8 cellular contexts compared by ENCODE assay signal in genomic region chr12:130916251-130916911, GRCh38. TPM values are rescaled to one million over a fixed set of nuclear protein-coding genes. Genes with fewer than 3 reads are reported as not detected.
DNase-seq lines count a peak whose midpoint lies in the region; TF ChIP-seq lines count a peak whose summit lies in the region.

No MANE protein-coding gene starts in this region.

- H3K27me3 ChIP-seq in spleen (replicated peaks in 1 of 7) = peaks cover 0 to 44% (median 8%) of the 10 kb centered on the region in 7 donors
- peaks cover 9% of the 10 kb centered on the region for H3K27me3 ChIP-seq in effector memory CD4-positive, alpha-beta T cell (replicated peaks; ENCODE audit: control insufficient read depth, insufficient read depth, low read length, poor library complexity, severe bottlenecking)

- TF ChIP-seq POLR2A in spleen (IDR thresholded peaks at IDR 0.05) = no peak

- POLR2A ChIA-PET in HEK293 (lab: Yijun Ruan, JAX) = no interaction called here

- H3K9me3 ChIP-seq in HEK293 (ENCODE audit: control insufficient read depth, insufficient read depth, low read depth, low read length) (no peaks in the 10 kb centered on the region), spleen (peaks cover 0 to 13% (median 10%) of the 10 kb centered on the region in 8 donors)
- peaks cover 4% of the 10 kb centered on the region for H3K9me3 ChIP-seq in effector memory CD4-positive, alpha-beta T cell (ENCODE audit: control insufficient read depth, low read length)

- CTCF ChIA-PET in HEK293 (lab: Yijun Ruan, JAX) = interaction anchor here (0.6 to 3.6 kb wide), 17 partner anchors 8 to 918 kb away, joined by 3 to 29 read pairs (median 4); no protein-coding TSS in a partner anchor

- no peak overlapping the region for H3K27ac ChIP-seq in HEK293 (ENCODE audit: extremely low read depth, low read depth, low read length)
- no peak overlapping the region for H3K27ac ChIP-seq in spleen
- no peak overlapping the region for H3K27ac ChIP-seq in effector memory CD4-positive, alpha-beta T cell (ENCODE audit: insufficient read depth, low read length, poor library complexity, severe bottlenecking)

- intact Hi-C loops in spleen (cut with DNase I; ENCODE audit: low total_unique reads) = loop anchor here (5.0 kb wide), 1 partner anchor 216 kb away; no protein-coding TSS in a partner anchor

- H3K4me1 ChIP-seq in HEK293 (ENCODE audit: control insufficient read depth, insufficient read depth, low read length) (no peaks in the 10 kb centered on the region), spleen (peaks cover 0 to 8% (median 0%) of the 10 kb centered on the region in 6 donors)
- H3K4me1 ChIP-seq in effector memory CD4-positive, alpha-beta T cell (ENCODE audit: control insufficient read depth, insufficient read depth, low read length, poor library complexity, severe bottlenecking) = no peaks in the 10 kb centered on the region

- peak overlapping the region; percentile 16; the same call in 1 of the 2 replicates for H3K4me3 ChIP-seq in HEK293 (ENCODE audit: low read depth, low read length)
- H3K4me3 ChIP-seq in spleen = peak overlapping the region in 1 of 8 donors; percentile 19
- H3K4me3 ChIP-seq in effector memory CD4-positive, alpha-beta T cell (ENCODE audit: insufficient read depth, low read depth, low read length, poor library complexity, severe bottlenecking) = no peak overlapping the region

- H3K36me3 ChIP-seq in HEK293 (ENCODE audit: control insufficient read depth in 2 of 2, insufficient read depth in 1 of 2, low read length in 2 of 2) = no peaks in the 10 kb centered on the region
- H3K36me3 ChIP-seq in spleen = no peaks in the 10 kb centered on the region
- no peaks in the 10 kb centered on the region for H3K36me3 ChIP-seq in effector memory CD4-positive, alpha-beta T cell (ENCODE audit: control insufficient read depth, insufficient read depth, low read length)

- WGBS in spleen, 5 donors = 22 to 36% (median 25%) methylated on average over 32 to 36 of the region's 36 CpGs

- peak; percentile 94 for TF ChIP-seq CTCF in HEK293 (tag by site-specific recombination; IDR thresholded peaks at IDR 0.05)
- TF ChIP-seq CTCF in spleen (IDR thresholded peaks at IDR 0.05 in 8 of 11, conservative IDR thresholded peaks at IDR 0.05 in 3 of 11) = peak; percentile 33 to 83 (median 66)

- in situ Hi-C loops in T47D (cut with HindIII; ENCODE audit: low pct_unique_long_range_greater_than_20kb, low sequenced_read_pairs) = no loop called here

- DNase-seq in DMS114 treated with DMSO at 0.1 percent for 48 hours (lab: John Stamatoyannopoulos, UW; ENCODE audit: unreplicated experiment) = peak; percentile 36
- peak; percentile 31 for DNase-seq in NCI-H524 treated with DMSO at 0.1 percent for 48 hours (lab: John Stamatoyannopoulos, UW)
- peak; percentile 74 to 80 for DNase-seq in T47D (ENCODE audit: low read depth in 1 of 2, low spot score in 1 of 2)
- DNase-seq in iPS-NIHi7 (ENCODE audit: extremely low spot score) = peak; percentile 84
- DNase-seq in spleen = peak; percentile 78
- no peak for DNase-seq in effector CD8-positive, alpha-beta T cell (lab: John Stamatoyannopoulos, UW)
- DNase-seq in effector memory CD4-positive, alpha-beta T cell = no peak

TF ChIP-seq in HEK293, 187 proteins besides CTCF, POLR2A, EP300 and RAD21 (continues in another document):
- peak; percentile 81 for TF ChIP-seq ZNF660 (tag by site-specific recombination; IDR thresholded peaks at IDR 0.05)
- TF ChIP-seq ZBTB17 (tag by site-specific recombination; IDR thresholded peaks at IDR 0.05) = peak; percentile 82
- 0 out of 2 replicates have a peak, but pooled peaks have one; percentile 22 for TF ChIP-seq ZNF184 (tag by site-specific recombination; IDR thresholded peaks at IDR 0.05)
- no peak for TF ChIP-seq ZNF677 (tag by site-specific recombination; IDR thresholded peaks at IDR 0.05)
- TF ChIP-seq ZNF202 (tag by site-specific recombination; IDR thresholded peaks at IDR 0.05; ENCODE audit: borderline replicate concordance) = no peak
- peak; percentile 28 for TF ChIP-seq ZBTB26 (tag by site-specific recombination; optimal IDR thresholded peaks at IDR 0.05)
- no peak for TF ChIP-seq ZNF214 (tag by site-specific recombination; IDR thresholded peaks at IDR 0.05; ENCODE audit: borderline replicate concordance)
- no peak for TF ChIP-seq ZNF169 (tag by site-specific recombination; IDR thresholded peaks at IDR 0.05)
- peak; percentile 48; the same call in 1 of the 2 replicates for TF ChIP-seq MZF1 (tag by site-specific recombination; IDR thresholded peaks at IDR 0.05; ENCODE audit: borderline replicate concordance)
- peak; percentile 71; the same call in 1 of the 2 replicates for TF ChIP-seq FEZF1 (tag by site-specific recombination; IDR thresholded peaks at IDR 0.05)
- peak; percentile 54; the same call in 1 of the 2 replicates for TF ChIP-seq KLF17 (tag by site-specific recombination; IDR thresholded peaks at IDR 0.05)
- no peak for TF ChIP-seq KLF7 (tag by site-specific recombination; IDR thresholded peaks at IDR 0.05; ENCODE audit: borderline replicate concordance)
- TF ChIP-seq ZNF600 (tag by site-specific recombination; IDR thresholded peaks at IDR 0.05) = peak; percentile 80
- TF ChIP-seq ZEB2 (tag by site-specific recombination; IDR thresholded peaks at IDR 0.05) = 0 out of 2 replicates have a peak, but pooled peaks have one; percentile 55
- no peak for TF ChIP-seq ZSCAN5A (tag by site-specific recombination; IDR thresholded peaks at IDR 0.05)
- no peak for TF ChIP-seq ZNF510 (tag by site-specific recombination; IDR thresholded peaks at IDR 0.05; ENCODE audit: insufficient replicate concordance)
- TF ChIP-seq ZFP37 (tag by site-specific recombination; IDR thresholded peaks at IDR 0.05) = no peak
- 0 out of 2 replicates have a peak, but pooled peaks have one; percentile 51 for TF ChIP-seq ZNF324 (tag by site-specific recombination; IDR thresholded peaks at IDR 0.05)
- peak; percentile 65 for TF ChIP-seq SP7 (tag by site-specific recombination; IDR thresholded peaks at IDR 0.05)
- no peak for TF ChIP-seq ZNF488 (tag by site-specific recombination; IDR thresholded peaks at IDR 0.05)
- no peak for TF ChIP-seq ZNF404 (tag by site-specific recombination; IDR thresholded peaks at IDR 0.05)
- no peak for TF ChIP-seq ZNF626 (tag by site-specific recombination; IDR thresholded peaks at IDR 0.05)
- TF ChIP-seq ZNF2 (tag by site-specific recombination; IDR thresholded peaks at IDR 0.05) = 0 out of 2 replicates have a peak, but pooled peaks have one; percentile 38
- TF ChIP-seq ZBTB8A (tag by site-specific recombination; IDR thresholded peaks at IDR 0.05) = no peak

RNA-seq across cellular contexts. Expression of gene ADGRD1, which starts 37.3 kb away (rescaled TPM):
- 1 to 10 TPM; 3.4 to 9.7 (median 6.9) TPM for total RNA-seq in spleen
- polyA plus RNA-seq in spleen = 1 to 10 TPM in 2 of 3 donors, under 1 TPM in 1; 0.89 to 1.5 (median 1.4) TPM

RNA-seq across cellular contexts. Expression of gene RAN, which starts 44.5 kb away (rescaled TPM):
- 100 to 1,000 TPM; 128 to 423 (median 270) TPM for total RNA-seq in spleen
- polyA plus RNA-seq in spleen = 100 to 1,000 TPM; 225 to 412 (median 395) TPM

Comparison
In these comparisons a context has a peak if more than half of its experiments do, and no peak if none do; other contexts are left out.
1. DNase-seq: peak in DMS114 treated with DMSO at 0.1 percent for 48 hours (single experiment), NCI-H524 treated with DMSO at 0.1 percent for 48 hours (single experiment), T47D (2 of 2), iPS-NIHi7 (single experiment) and spleen (single experiment); none in effector CD8-positive, alpha-beta T cell (single experiment) and effector memory CD4-positive, alpha-beta T cell (0 of 3).